Comparison of ENCODE assay signal across 26 cellular contexts in the genomic region with DNA sequence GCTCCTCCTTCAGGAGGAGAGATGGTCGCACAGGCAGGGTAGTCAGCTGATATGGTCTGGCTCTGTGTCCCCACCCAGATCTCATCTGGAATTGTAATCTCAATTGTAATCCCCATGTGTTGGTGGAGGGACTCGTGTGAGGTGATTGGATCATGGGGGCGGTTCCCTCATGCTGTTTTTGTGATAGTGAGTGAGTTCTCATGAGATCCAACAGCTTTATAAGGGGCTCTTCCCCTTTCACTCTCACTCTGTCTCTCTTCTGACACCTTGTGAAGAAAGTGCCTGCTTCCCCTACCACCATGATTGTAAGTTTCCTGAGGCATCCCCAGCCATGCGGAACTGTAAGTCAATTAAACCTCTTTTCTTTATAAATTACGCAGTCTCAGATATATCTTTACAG.
DNase-seq lines count a peak whose midpoint lies in the region; ATAC-seq and TF ChIP-seq lines count a peak whose summit lies in the region.
"Had no signal": no experiment of that assay in that cellular context is flagged by ENCODE, and none has a peak within 500 bp of the region (broad histone marks: within the 10 kb centered on the region; RNA-seq: fewer than 3 reads in every experiment).

No MANE protein-coding gene starts in this region.

- no peaks in the 10 kb centered on the region for H3F3A ChIP-seq in MM.1S (ENCODE audit: insufficient read depth, low read length)

- H3K23ac ChIP-seq in mesendoderm (ENCODE audit: low read length) = no peak overlapping the region

- no peak for ATAC-seq in effector memory CD8-positive, alpha-beta T cell (replicated peaks)
- ATAC-seq: HepG2, Right ventricle myocardium inferior, T-cell had no signal

- no peak overlapping the region for H4K8ac ChIP-seq in mesendoderm (ENCODE audit: low read depth, low read length)

- WGBS in mesendoderm (ENCODE audit: extremely low coverage, insufficient coverage, low lambda C conversion rate) = no CpG with 5 or more reads among the region's 5 CpGs

- no peak overlapping the region for H2BK5ac ChIP-seq in mesendoderm (ENCODE audit: low read length)

- no peak overlapping the region for H3K18ac ChIP-seq in mesendoderm (ENCODE audit: low read length)

- H3K4me1 ChIP-seq in BE2C = peaks cover 5% of the 10 kb centered on the region; the same call in 1 of the 2 replicates
- no peaks in the 10 kb centered on the region for H3K4me1 ChIP-seq in mesendoderm (ENCODE audit: control insufficient read depth, low read depth, low read length)
- H3K4me1 ChIP-seq in MM.1S (ENCODE audit: low read length) = peaks cover 10% of the 10 kb centered on the region

- H2BK120ac ChIP-seq in mesendoderm (ENCODE audit: low read depth, low read length) = no peak overlapping the region

- H3K79me1 ChIP-seq in mesendoderm (ENCODE audit: low read length) = no peaks in the 10 kb centered on the region

- H3K36me3 ChIP-seq in BE2C (no peaks in the 10 kb centered on the region), WERI-Rb-1 (no peaks in the 10 kb centered on the region), mesendoderm (ENCODE audit: control insufficient read depth, insufficient read depth, low read length) (no peaks in the 10 kb centered on the region), MM.1S (replicated peaks; ENCODE audit: insufficient read depth, low read length) (no peaks in the 10 kb centered on the region)
- H3K36me3 ChIP-seq: BLaER1, SJCRH30 had no signal

- H2AK5ac ChIP-seq in mesendoderm (ENCODE audit: low read length) = no peak overlapping the region

- H3K9me3 Mint-ChIP-seq in effector memory CD8-positive, alpha-beta T cell = no peaks in the 10 kb centered on the region

- TF ChIP-seq CTCF in BE2C (IDR thresholded peaks at IDR 0.05; ENCODE audit: low read depth, low read length) = peak; percentile 34; the same call in 1 of the 2 replicates
- 0 out of 2 replicates have a peak, but pooled peaks have one; percentile 34 for TF ChIP-seq CTCF in WERI-Rb-1 (IDR thresholded peaks at IDR 0.05; ENCODE audit: low read depth, low read length)
- no peak for TF ChIP-seq CTCF in MM.1S (IDR thresholded peaks at IDR 0.05; ENCODE audit: low read length)

- H3K9me3 ChIP-seq in BE2C = no peaks in the 10 kb centered on the region; the same call in 1 of the 2 replicates
- no peaks in the 10 kb centered on the region for H3K9me3 ChIP-seq in WERI-Rb-1 (ENCODE audit: severe bottlenecking)
- no peaks in the 10 kb centered on the region for H3K9me3 ChIP-seq in MM.1S (replicated peaks; ENCODE audit: insufficient read depth, low read length)

- H3K4me3 ChIP-seq in BE2C (ENCODE audit: low read depth, low read length) (no peak overlapping the region), WERI-Rb-1 (ENCODE audit: low read depth, low read length) (no peak overlapping the region), mesendoderm (ENCODE audit: low read length) (no peak overlapping the region), MM.1S (ENCODE audit: low read length) (no peak overlapping the region)
- H3K4me3 ChIP-seq: BLaER1, GM23248, PC-9, SJCRH30 had no signal

- no peak overlapping the region for H4K5ac ChIP-seq in mesendoderm (ENCODE audit: low read length)

- H3K27ac Mint-ChIP-seq in effector memory CD8-positive, alpha-beta T cell = no peak overlapping the region
- H3K27ac Mint-ChIP-seq: CD4-positive, CD25-positive, alpha-beta regulatory T cell; T-cell had no signal

- H3K79me2 ChIP-seq in mesendoderm (ENCODE audit: control insufficient read depth, insufficient read depth, low read length) = no peaks in the 10 kb centered on the region
- no peaks in the 10 kb centered on the region for H3K79me2 ChIP-seq in MM.1S (ENCODE audit: low read length)

- no peak overlapping the region for H3K4ac ChIP-seq in mesendoderm (ENCODE audit: low read depth, low read length)

- H3K9ac ChIP-seq in mesendoderm (ENCODE audit: low read length) (no peak overlapping the region), MM.1S (ENCODE audit: low read length) (no peak overlapping the region)
- H3K9ac ChIP-seq: BLaER1, GM23248 had no signal

- H2BK15ac ChIP-seq in mesendoderm (replicated peaks; ENCODE audit: low read depth) = no peak overlapping the region

- no peak for DNase-seq in BE2C
- DNase-seq in NCI-H82 (lab: John Stamatoyannopoulos, UW) = peak; percentile 93
- DNase-seq in WERI-Rb-1 = peak; percentile 46
- peak; percentile 74 for DNase-seq in mesendoderm
- no peak for DNase-seq in mesenteric fat pad (ENCODE audit: low spot score)
- DNase-seq in MM.1S = no peak
- DNase-seq in effector memory CD8-positive, alpha-beta T cell = no peak
- DNase-seq: ACHN; CD4-positive, CD25-positive, alpha-beta regulatory T cell; DMS153; GM23248; HCEC 1CT; Karpas-422; NCI-H1092 treated with DMSO at 0.1 percent for 48 hours; NCI-H1436; NCI-H187; NCI-H2081 treated with DMSO at 0.1 percent for 48 hours; NCI-H2171 treated with DMSO at 0.1 percent for 48 hours; NCI-H345; NCI-H510A treated with DMSO at 0.1 percent for 48 hours; PC-9; SJCRH30; T-cell had no signal

- no peak overlapping the region for H3K56ac ChIP-seq in mesendoderm (ENCODE audit: low read length)

- H3K4me2 ChIP-seq in mesendoderm (ENCODE audit: low read length) (no peak overlapping the region), MM.1S (ENCODE audit: low read depth, low read length) (no peak overlapping the region)
- H3K4me2 ChIP-seq: BLaER1, PC-9 had no signal

- peaks cover 2% of the 10 kb centered on the region for H3K36me3 Mint-ChIP-seq in effector memory CD8-positive, alpha-beta T cell (ENCODE audit: insufficient read depth)
- H3K36me3 Mint-ChIP-seq: CD4-positive, CD25-positive, alpha-beta regulatory T cell; T-cell had no signal

- H2AFZ ChIP-seq in MM.1S (ENCODE audit: low read length) = no peak overlapping the region
- H2AFZ ChIP-seq: GM23248, PC-9 had no signal

- H3K27ac ChIP-seq in WERI-Rb-1 (no peak overlapping the region), mesendoderm (ENCODE audit: low read depth, low read length) (no peak overlapping the region), MM.1S (ENCODE audit: low read length) (no peak overlapping the region)
- H3K27ac ChIP-seq: BLaER1, GM23248, PC-9, SJCRH30 had no signal

- no peaks in the 10 kb centered on the region for H3K9me2 ChIP-seq in MM.1S (replicated peaks; ENCODE audit: insufficient read depth, low read length)

- H3K4me1 Mint-ChIP-seq in effector memory CD8-positive, alpha-beta T cell (ENCODE audit: low read depth in 2 of 2) = no peaks in the 10 kb centered on the region
- H3K4me1 Mint-ChIP-seq: CD4-positive, CD25-positive, alpha-beta regulatory T cell; T-cell had no signal

- H3K27me3 ChIP-seq in BE2C (no peaks in the 10 kb centered on the region), WERI-Rb-1 (ENCODE audit: insufficient read depth, low read depth, severe bottlenecking) (no peaks in the 10 kb centered on the region), mesendoderm (ENCODE audit: insufficient read depth, low read length, poor library complexity) (no peaks in the 10 kb centered on the region), MM.1S (replicated peaks; ENCODE audit: insufficient read depth, low read length) (no peaks in the 10 kb centered on the region)
- H3K27me3 ChIP-seq: BLaER1, SJCRH30 had no signal

- H3K27me3 Mint-ChIP-seq in effector memory CD8-positive, alpha-beta T cell = no peaks in the 10 kb centered on the region
- H3K27me3 Mint-ChIP-seq: CD4-positive, CD25-positive, alpha-beta regulatory T cell; T-cell had no signal

- no peaks in the 10 kb centered on the region for H4K20me1 ChIP-seq in MM.1S (ENCODE audit: insufficient read depth, low read length)
- H4K20me1 ChIP-seq: BLaER1 had no signal

- H3K4me3 Mint-ChIP-seq in effector memory CD8-positive, alpha-beta T cell = no peak overlapping the region
- H3K4me3 Mint-ChIP-seq: CD4-positive, CD25-positive, alpha-beta regulatory T cell; T-cell had no signal

Comparison
In these comparisons a context has a peak if more than half of its experiments do, and no peak if none do; other contexts are left out.
1. DNase-seq: peak in NCI-H82 (single experiment), WERI-Rb-1 (single experiment) and mesendoderm (single experiment); none in BE2C (single experiment), mesenteric fat pad (single experiment), MM.1S (single experiment) and effector memory CD8-positive, alpha-beta T cell (0 of 3).